21 cellular contexts compared by ENCODE assay signal in genomic region chr6:951782-952181, GRCh38.
"Had no signal": no experiment of that assay in that cellular context is flagged by ENCODE, and none has a peak within 500 bp of the region (broad histone marks: within the 10 kb centered on the region; RNA-seq: fewer than 3 reads in every experiment).

No MANE protein-coding gene starts in this region.

- H3K4me2 ChIP-seq: SK-N-SH had no signal

- DNase-seq: KBM-7, NCI-H1092 treated with DMSO at 0.1 percent for 48 hours, NCI-H1436, NCI-H187, NCI-H2029, NCI-H2081 treated with DMSO at 0.1 percent for 48 hours, NCI-H2171, NCI-H226, NCI-H446, NCI-H510A, NCI-H524 treated with DMSO at 0.1 percent for 48 hours, NCI-H69, NCI-H774, PC-3, SHP77, SK-N-SH, T-helper 1 cell had no signal

- H3K27ac ChIP-seq: HL-60, RWPE1 had no signal

- H3K9me3 ChIP-seq: SK-N-SH had no signal

- H3K9ac ChIP-seq: SK-N-SH had no signal

- ATAC-seq: Panc1, PC-3 had no signal

- FAIRE-seq: HTR-8/SVneo had no signal
